In genomic region chrX:101334310-101334709, GRCh38 we compare ENCODE assay signal across 5 cellular contexts. TPM values are rescaled to one million over a fixed set of nuclear protein-coding genes. Genes with fewer than 3 reads are reported as not detected.
"Had no signal": no experiment of that assay in that cellular context is flagged by ENCODE, and none has a peak within 500 bp of the region (broad histone marks: within the 10 kb centered on the region; RNA-seq: fewer than 3 reads in every experiment).

No MANE protein-coding gene starts in this region.

RNA-seq across cellular contexts. Expression of gene TAF7L, which starts 43.2 kb away (rescaled TPM):
- total RNA-seq: HepG2, HT-29, HT1080, K562 had no signal

RNA-seq across cellular contexts. Expression of gene BTK, which starts 51.7 kb away (rescaled TPM):
- total RNA-seq: HepG2, HT-29, HT1080, IMR-90 had no signal
